ENCODE assay signal across 8 cellular contexts in genomic region chr15:63156086-63156707, GRCh38. TPM values are rescaled to one million over a fixed set of nuclear protein-coding genes. Genes with fewer than 3 reads are reported as not detected.
DNase-seq lines count a peak whose midpoint lies in the region; ATAC-seq and TF ChIP-seq lines count a peak whose summit lies in the region.

No MANE protein-coding gene starts in this region.

- H3K4me1 ChIP-seq in mesodermal cell (ENCODE audit: control insufficient read depth, insufficient read depth, low read length, poor library complexity, severe bottlenecking) (peaks cover 3% of the 10 kb centered on the region), aorta (ENCODE audit: control insufficient read depth in 1 of 2, insufficient read depth in 2 of 2, low read length in 2 of 2) (no peaks in the 10 kb centered on the region)

- no peaks in the 10 kb centered on the region for H3K9me3 Mint-ChIP-seq in central memory CD8-positive, alpha-beta T cell

- no peaks in the 10 kb centered on the region for H3K9me3 ChIP-seq in KOPT-K1 (ENCODE audit: insufficient read depth, low read length, poor library complexity, severe bottlenecking)
- no peaks in the 10 kb centered on the region for H3K9me3 ChIP-seq in mesodermal cell (ENCODE audit: control insufficient read depth, low read length)
- H3K9me3 ChIP-seq in aorta (ENCODE audit: control insufficient read depth, low read length), result no peaks in the 10 kb centered on the region

- H3K4me3 ChIP-seq in BJ (ENCODE audit: low read depth, low read length) (peak overlapping the region; percentile 66), mesodermal cell (ENCODE audit: extremely low read depth, insufficient read depth, low read length, poor library complexity, severe bottlenecking) (peak overlapping the region; percentile 90), aorta (ENCODE audit: low read length in 2 of 2) (peak overlapping the region; percentile 42 to 55)

- H3K27ac ChIP-seq in KOPT-K1 (ENCODE audit: low read depth, low read length, poor library complexity, severe bottlenecking) (peak overlapping the region; percentile 66), mesodermal cell (ENCODE audit: low read depth, low read length, severe bottlenecking) (peak overlapping the region; percentile 97), aorta (ENCODE audit: low read depth in 1 of 2, low read length in 2 of 2) (no peak overlapping the region)

- peak overlapping the region; percentile 92 for H3K27ac Mint-ChIP-seq in central memory CD8-positive, alpha-beta T cell (ENCODE audit: low read depth)

- 10 to 20% methylated on average over 7 of the region's 10 CpGs for WGBS in mesodermal cell (ENCODE audit: insufficient coverage in 2 of 2), 2 experiments
- WGBS in aorta, 2 donors, result 2% methylated on average over 10 of the region's 10 CpGs

- H3K27me3 ChIP-seq in BJ (ENCODE audit: control insufficient read depth, insufficient read depth, low read length) (no peaks in the 10 kb centered on the region), aorta (ENCODE audit: control insufficient read depth in 1 of 2, insufficient read depth in 2 of 2, low read length in 1 of 2) (peaks cover 0 to 1% of the 10 kb centered on the region in 2 donors)

- H3K36me3 ChIP-seq in BJ (ENCODE audit: control insufficient read depth, insufficient read depth, low read length) (peaks cover 8% of the 10 kb centered on the region), KOPT-K1 (ENCODE audit: insufficient read depth, low read length) (peaks cover 17% of the 10 kb centered on the region; the same call in 1 of the 2 replicates), mesodermal cell (ENCODE audit: control insufficient read depth, insufficient read depth, low read length) (peaks cover 40% of the 10 kb centered on the region), aorta (ENCODE audit: control insufficient read depth in 1 of 2, insufficient read depth in 2 of 2, low read length in 1 of 2) (no peaks in the 10 kb centered on the region)

- TF ChIP-seq CTCF in BJ (IDR thresholded peaks at IDR 0.05; ENCODE audit: insufficient read depth, low read depth, low read length), result no peak

- no peaks in the 10 kb centered on the region for H3K27me3 Mint-ChIP-seq in central memory CD8-positive, alpha-beta T cell

- H3K4me3 Mint-ChIP-seq in central memory CD8-positive, alpha-beta T cell, result peak overlapping the region; percentile 98

- H3K4me1 Mint-ChIP-seq in central memory CD8-positive, alpha-beta T cell, result peaks cover 7% of the 10 kb centered on the region

- CTCF ChIA-PET in BJ (lab: Yijun Ruan, JAX), result interaction anchor here (0.8 to 1.6 kb wide), 3 partner anchors 19 to 87 kb away, joined by 3 to 4 read pairs (median 4); no protein-coding TSS in a partner anchor

- peaks cover 25% of the 10 kb centered on the region for H3K36me3 Mint-ChIP-seq in central memory CD8-positive, alpha-beta T cell (ENCODE audit: insufficient read depth)

- DNase-seq in BJ (ENCODE audit: low read depth) (no peak), aorta (no peak)
- DNase-seq in central memory CD8-positive, alpha-beta T cell (ENCODE audit: low spot score in 2 of 2), result no peak
- DNase-seq in activated CD4-positive, alpha-beta T cell treated with anti-CD3 and anti-CD28 coated beads, Interleukin-2, amount 50 U/mL, for 4 hours, result no peak

- intact Hi-C loops in aorta (cut with DNase I), result loop anchor here (5.0 to 10.0 kb wide), 2 partner anchors 34 to 111 kb away; partner anchors contain the start of genes LACTB (in 1 of the 2) and TPM1 (in 1 of the 2)

- POLR2A ChIA-PET in BJ (lab: Charles Lee), result interaction anchor here (0.5 to 0.7 kb wide), 2 partner anchors 13 to 54 kb away, joined by 3 to 10 read pairs; no protein-coding TSS in a partner anchor

- ATAC-seq in central memory CD8-positive, alpha-beta T cell (replicated peaks; ENCODE audit: extremely low read depth, poor library complexity, severe bottlenecking), result no peak
- no peak for ATAC-seq in aorta (ENCODE audit: low FRiP score)
- no peak for ATAC-seq in HG03378 (IDR thresholded peaks at IDR 0.05; ENCODE audit: unreplicated experiment)
- no peak for ATAC-seq in GM18517 (IDR thresholded peaks at IDR 0.05; ENCODE audit: unreplicated experiment)

RNA-seq across cellular contexts. Expression of gene RPS27L, which starts 1.1 kb away (rescaled TPM):
- polyA plus RNA-seq in BJ (2011; rRNA removed) (171 and 490 TPM in 2 replicates), aorta (100 to 1,000 TPM; 367 to 767 TPM)
- polyA minus RNA-seq in BJ (2011; rRNA and poly(A)+ RNA removed), result 26.8 and 38.4 TPM in 2 replicates
- polyA plus RNA-seq in mesodermal cell (2013, experiment 1 of 2), result 313 TPM
- polyA plus RNA-seq in mesodermal cell (2013, experiment 2 of 2), result 310 TPM
- 100 to 1,000 TPM; 150 to 179 TPM for total RNA-seq in aorta

RNA-seq across cellular contexts. Expression of gene RAB8B, which starts 33.2 kb away (rescaled TPM):
- 16.4 and 39.7 TPM in 2 replicates for polyA plus RNA-seq in BJ (2011; rRNA removed)
- 10.7 and 16.4 TPM in 2 replicates for polyA minus RNA-seq in BJ (2011; rRNA and poly(A)+ RNA removed)
- polyA plus RNA-seq in mesodermal cell (2013, experiment 1 of 2), result 23.3 TPM
- 26.4 TPM for polyA plus RNA-seq in mesodermal cell (2013, experiment 2 of 2)
- total RNA-seq in aorta, result 10 to 100 TPM; 40.6 to 47.9 TPM
- 10 to 100 TPM; 14.8 to 18.7 TPM for polyA plus RNA-seq in aorta

RNA-seq across cellular contexts. Expression of gene LACTB, which starts 34.5 kb away (rescaled TPM):
- 8.1 and 19.8 TPM in 2 replicates for polyA plus RNA-seq in BJ (2011; rRNA removed)
- polyA minus RNA-seq in BJ (2011; rRNA and poly(A)+ RNA removed), result 3.2 and 3.3 TPM in 2 replicates
- 10.2 TPM for polyA plus RNA-seq in mesodermal cell (2013, experiment 1 of 2)
- 11.0 TPM for polyA plus RNA-seq in mesodermal cell (2013, experiment 2 of 2)
- total RNA-seq in aorta, result 10 to 100 TPM; 12.6 to 17.4 TPM
- 10 to 100 TPM; 18.8 to 20.9 TPM for polyA plus RNA-seq in aorta

Comparison
In these comparisons a context has a peak if more than half of its experiments do, and no peak if none do; other contexts are left out.
1. H3K27ac ChIP-seq: peak in KOPT-K1 (single experiment) and mesodermal cell (single experiment); none in aorta (0 of 2).
2. Peak in every context shown above with its lines, with median percentiles within 50 percentile points of each other: H3K4me3 ChIP-seq.